In genomic region chr18:48790226-48790863, GRCh38 we compare ENCODE assay signal across 10 cellular contexts.
DNase-seq lines count a peak whose midpoint lies in the region; ATAC-seq and TF ChIP-seq lines count a peak whose summit lies in the region.
"Had no signal": no experiment of that assay in that cellular context is flagged by ENCODE, and none has a peak within 500 bp of the region (broad histone marks: within the 10 kb centered on the region; RNA-seq: fewer than 3 reads in every experiment).

No MANE protein-coding gene starts in this region.

- intact Hi-C loops in activated B cell treated with CpG ODN at 0.5 μM for 24 hours (cut with micrococcal nuclease) (no loop called here), Right ventricle myocardium inferior (cut with DNase I) (loop anchor here (2.0 kb wide), 2 partner anchors 52 to 110 kb away; no protein-coding TSS in a partner anchor), psoas muscle (cut with DNase I) (no loop called here)

- no peak overlapping the region for H3K27ac Mint-ChIP-seq in activated B cell treated with CpG ODN at 0.5 μM for 24 hours
- H3K27ac Mint-ChIP-seq in T-helper 2 cell treated with Interferon-gamma antibody and Interleukin-4, amounts not matched to agents 5 μg/mL and 100 μg/mL, for 36 hours: no peak overlapping the region
- H3K27ac Mint-ChIP-seq: T-helper 17 cell had no signal

- ATAC-seq in activated B cell treated with CpG ODN at 0.5 μM for 24 hours (ENCODE audit: low read depth) (no peak), Right ventricle myocardium inferior (peak; percentile 73), psoas muscle (peak; percentile 36 to 65 (median 56)), GM19455 (IDR thresholded peaks at IDR 0.05; ENCODE audit: unreplicated experiment) (no peak), GM19351 (IDR thresholded peaks at IDR 0.05; ENCODE audit: unreplicated experiment) (no peak), HG02973 (IDR thresholded peaks at IDR 0.05; ENCODE audit: unreplicated experiment) (no peak)
- ATAC-seq: T-helper 17 cell had no signal

- H3K27me3 ChIP-seq in psoas muscle (ENCODE audit: insufficient read depth in 3 of 3, low read length in 2 of 3): no peaks in the 10 kb centered on the region

- no peak overlapping the region for H3K4me3 ChIP-seq in psoas muscle

- no peaks in the 10 kb centered on the region for H3K9me3 ChIP-seq in psoas muscle

- CTCF ChIA-PET in activated B cell treated with CpG ODN at 0.5 μM for 24 hours (lab: Charles Lee): interaction anchor here (2.0 kb wide), 1 partner anchor 13 kb away, joined by 6 read pairs; no protein-coding TSS in a partner anchor

- peaks cover 7% of the 10 kb centered on the region for H3K4me1 ChIP-seq in psoas muscle

- TF ChIP-seq CTCF in activated B cell treated with CpG ODN at 0.5 μM for 24 hours (IDR thresholded peaks at IDR 0.05) (no peak), psoas muscle (IDR thresholded peaks at IDR 0.05) (no peak)

- H3K4me3 Mint-ChIP-seq in activated B cell treated with CpG ODN at 0.5 μM for 24 hours: no peak overlapping the region
- no peak overlapping the region for H3K4me3 Mint-ChIP-seq in T-helper 2 cell treated with Interferon-gamma antibody and Interleukin-4, amounts not matched to agents 5 μg/mL and 100 μg/mL, for 36 hours
- H3K4me3 Mint-ChIP-seq: T-helper 17 cell had no signal

- H3K27me3 Mint-ChIP-seq in activated B cell treated with CpG ODN at 0.5 μM for 24 hours: no peaks in the 10 kb centered on the region
- no peaks in the 10 kb centered on the region for H3K27me3 Mint-ChIP-seq in T-helper 2 cell treated with Interferon-gamma antibody and Interleukin-4, amounts not matched to agents 5 μg/mL and 100 μg/mL, for 36 hours (ENCODE audit: low read depth)
- H3K27me3 Mint-ChIP-seq: CD4-positive, CD25-positive, alpha-beta regulatory T cell; T-helper 17 cell had no signal

- H3K36me3 ChIP-seq in psoas muscle (ENCODE audit: insufficient read depth in 1 of 2, low read depth in 1 of 2): no peaks in the 10 kb centered on the region

- no peaks in the 10 kb centered on the region for H3K36me3 Mint-ChIP-seq in activated B cell treated with CpG ODN at 0.5 μM for 24 hours (ENCODE audit: low read depth)
- no peaks in the 10 kb centered on the region for H3K36me3 Mint-ChIP-seq in T-helper 2 cell treated with Interferon-gamma antibody and Interleukin-4, amounts not matched to agents 5 μg/mL and 100 μg/mL, for 36 hours (ENCODE audit: low read depth)
- H3K36me3 Mint-ChIP-seq: CD4-positive, CD25-positive, alpha-beta regulatory T cell had no signal

- peak overlapping the region; percentile 78 for H3K27ac ChIP-seq in psoas muscle

- POLR2A ChIA-PET in activated B cell treated with CpG ODN at 0.5 μM for 24 hours (lab: Charles Lee): interaction anchor here (1.0 kb wide), 1 partner anchor 26 kb away, joined by 3 read pairs; no protein-coding TSS in a partner anchor

- no peaks in the 10 kb centered on the region for H3K9me3 Mint-ChIP-seq in activated B cell treated with CpG ODN at 0.5 μM for 24 hours
- peaks cover 4% of the 10 kb centered on the region for H3K9me3 Mint-ChIP-seq in T-helper 2 cell treated with Interferon-gamma antibody and Interleukin-4, amounts not matched to agents 5 μg/mL and 100 μg/mL, for 36 hours

- peak; percentile 65 for DNase-seq in CD1c-positive myeloid dendritic cell (ENCODE audit: extremely low spot score)
- DNase-seq in activated B cell treated with CpG ODN at 0.5 μM for 24 hours: peak; percentile 9
- peak; percentile 90 for DNase-seq in Right ventricle myocardium inferior (ENCODE audit: missing footprints)
- DNase-seq in psoas muscle: peak; percentile 77 to 82
- DNase-seq in T-helper 2 cell treated with Interferon-gamma antibody and Interleukin-4, amounts not matched to agents 5 μg/mL and 100 μg/mL, for 36 hours (ENCODE audit: low spot score): no peak
- DNase-seq: CD4-positive, CD25-positive, alpha-beta regulatory T cell; T-helper 17 cell had no signal

- 60 to 68% (median 65%) methylated on average over 22 of the region's 22 CpGs for WGBS in psoas muscle, 3 donors

- peaks cover 37% of the 10 kb centered on the region for H3K4me1 Mint-ChIP-seq in activated B cell treated with CpG ODN at 0.5 μM for 24 hours
- H3K4me1 Mint-ChIP-seq in T-helper 2 cell treated with Interferon-gamma antibody and Interleukin-4, amounts not matched to agents 5 μg/mL and 100 μg/mL, for 36 hours (ENCODE audit: low read depth): peaks cover 4% of the 10 kb centered on the region

Comparison
In these comparisons a context has a peak if more than half of its experiments do, and no peak if none do; other contexts are left out.
1. ATAC-seq: peak in Right ventricle myocardium inferior (single experiment) and psoas muscle (4 of 4); none in activated B cell treated with CpG ODN at 0.5 μM for 24 hours (single experiment), GM19455 (single experiment), GM19351 (single experiment) and HG02973 (single experiment).